Comparison of ENCODE assay signal across 1 cellular context in genomic region chr22:26295583-26296126, GRCh38.
TF ChIP-seq lines count a peak whose summit lies in the region.

No MANE protein-coding gene starts in this region.

TF ChIP-seq in GM23338, 12 proteins besides CTCF, POLR2A, EP300 and RAD21 (continued from another document):
- TF ChIP-seq JUNB (IDR thresholded peaks at IDR 0.05; ENCODE audit: unreplicated experiment) (no peak), NANOG (IDR thresholded peaks at IDR 0.05; ENCODE audit: borderline replicate concordance) (no peak), EZH2phosphoT487 (IDR thresholded peaks at IDR 0.05; ENCODE audit: unreplicated experiment) (no peak), EZH2 (IDR thresholded peaks at IDR 0.05; ENCODE audit: low read depth, unreplicated experiment) (no peak), ZNF462 (CRISPR knock-in tag; IDR thresholded peaks at IDR 0.05) (no peak)
